7 cellular contexts compared by ENCODE assay signal in the genomic region with DNA sequence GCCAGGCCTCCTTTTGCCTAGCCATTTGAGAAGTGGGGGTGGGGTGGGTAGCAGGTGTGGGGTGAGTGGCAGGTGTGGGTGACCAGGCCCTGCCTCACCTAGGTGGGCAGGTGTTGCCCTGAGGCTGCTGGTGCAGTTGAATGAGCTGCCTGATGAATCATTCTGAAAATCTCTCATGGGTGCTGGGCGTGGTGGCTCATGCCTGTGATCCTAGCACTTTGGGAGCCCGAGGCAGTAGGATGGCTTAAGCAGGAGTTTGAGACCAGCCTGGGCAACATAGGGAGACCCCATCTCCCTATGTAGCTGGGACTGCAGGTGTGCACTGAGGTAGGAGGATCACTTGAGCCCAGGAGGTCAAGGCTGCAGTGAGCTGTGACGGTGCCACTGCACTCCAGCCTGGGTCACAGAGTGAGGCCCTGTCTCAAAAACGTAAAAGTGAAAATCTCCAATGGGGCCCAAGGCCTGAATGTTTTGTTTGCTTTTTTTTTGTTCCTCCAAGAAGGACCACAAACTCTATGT. TPM values are rescaled to one million over a fixed set of nuclear protein-coding genes. Genes with fewer than 3 reads are reported as not detected.
DNase-seq lines count a peak whose midpoint lies in the region; ATAC-seq and TF ChIP-seq lines count a peak whose summit lies in the region.

No MANE protein-coding gene starts in this region.

- H3K27me3 ChIP-seq in Panc1 (ENCODE audit: control insufficient read depth, insufficient read depth, low read length) (no peaks in the 10 kb centered on the region), vagina (no peaks in the 10 kb centered on the region)

- intact Hi-C loops in Panc1 (cut with micrococcal nuclease; ENCODE audit: unreplicated experiment) = no loop called here
- intact Hi-C loops in vagina (cut with DNase I) = no loop called here

- POLR2A ChIA-PET in Panc1 (lab: Charles Lee) = no interaction called here

- in situ Hi-C loops in Panc1 (cut with HindIII; ENCODE audit: low pct_unique_long_range_greater_than_20kb, low sequenced_read_pairs) = no loop called here

- no peak for TF ChIP-seq POLR2A in vagina (IDR thresholded peaks at IDR 0.05)

- CTCF ChIA-PET in Panc1 (lab: Charles Lee) = interaction anchor here (0.6 kb wide), 1 partner anchor 30 kb away, joined by 3 read pairs; no protein-coding TSS in a partner anchor

- no peak overlapping the region for H3K27ac ChIP-seq in Panc1 (ENCODE audit: low read length)
- H3K27ac ChIP-seq in epithelial cell of prostate = peak overlapping the region; percentile 99
- H3K27ac ChIP-seq in vagina = peak overlapping the region; percentile 89

- H3K4me1 ChIP-seq in Panc1 (ENCODE audit: control insufficient read depth, insufficient read depth, low read length) (peaks cover 13% of the 10 kb centered on the region), vagina (peaks cover 94% of the 10 kb centered on the region)

- no peak overlapping the region for H3K4me3 ChIP-seq in Panc1 (ENCODE audit: low read depth in 2 of 2, low read length in 2 of 2)
- no peak overlapping the region for H3K4me3 ChIP-seq in vagina

- TF ChIP-seq CTCF in Panc1 (IDR thresholded peaks at IDR 0.05) (no peak), vagina (IDR thresholded peaks at IDR 0.05) (no peak), GM20000 (IDR thresholded peaks at IDR 0.05; ENCODE audit: extremely low read depth, missing control alignments) (no peak)

- peak; percentile 59 for ATAC-seq in GM18873 (IDR thresholded peaks at IDR 0.05; ENCODE audit: low FRiP score, unreplicated experiment)
- ATAC-seq in HG02642 (IDR thresholded peaks at IDR 0.05; ENCODE audit: poor library complexity, unreplicated experiment) = peak; percentile 62
- ATAC-seq in Panc1 = peak; percentile 54

- H3K36me3 ChIP-seq in Panc1 (ENCODE audit: control insufficient read depth, insufficient read depth, low read length) (no peaks in the 10 kb centered on the region), vagina (peaks cover 0 to 15% of the 10 kb centered on the region in 2 donors)

- BruUV-seq in Panc1 (replicated peaks; lab: Mats Ljungman, UMichigan) = no TSS peak

- DNase-seq in Panc1 (ENCODE audit: low read depth, low spot score) (no peak), epithelial cell of prostate (ENCODE audit: low read depth, low spot score) (peak; percentile 95), vagina (ENCODE audit: extremely low spot score in 2 of 2) (no peak), GM20000 (ENCODE audit: low spot score) (no peak), NCI-H1694 (lab: John Stamatoyannopoulos, UW) (no peak)

- H3K9me3 ChIP-seq in Panc1 (ENCODE audit: control insufficient read depth, insufficient read depth, low read depth, low read length) (no peaks in the 10 kb centered on the region), vagina (no peaks in the 10 kb centered on the region)

RNA-seq across cellular contexts. Expression of a gene that starts 17.7 kb away (rescaled TPM):
- total RNA-seq in Panc1 (2021; ENCODE audit: unreplicated experiment) = 39.0 TPM
- polyA plus RNA-seq in Panc1 (2012; ENCODE audit: insufficient read length) = 48.4 TPM
- total RNA-seq in vagina = 98.0 TPM
